Comparison of ENCODE assay signal across 8 cellular contexts in genomic region chr14:90235179-90235976, GRCh38. TPM values are rescaled to one million over a fixed set of nuclear protein-coding genes. Genes with fewer than 3 reads are reported as not detected.
DNase-seq lines count a peak whose midpoint lies in the region; ATAC-seq lines count a peak whose summit lies in the region.

No MANE protein-coding gene starts in this region.

- intact Hi-C loops in left ventricle myocardium superior (cut with micrococcal nuclease) = loop anchor here (5.0 kb wide), 1 partner anchor 263 kb away; no protein-coding TSS in a partner anchor
- intact Hi-C loops in sciatic nerve (cut with DNase I) = no loop called here

- peak; percentile 46 for DNase-seq in COR-L47 (lab: John Stamatoyannopoulos, UW)
- peak; percentile 72 to 85 (median 77) for DNase-seq in NCI-H1417 (lab: John Stamatoyannopoulos, UW)
- peak; percentile 3 for DNase-seq in SKM-1 (lab: John Stamatoyannopoulos, UW; ENCODE audit: unreplicated experiment)
- peak; percentile 30 for DNase-seq in activated naive CD8-positive, alpha-beta T cell treated with anti-CD3 and anti-CD28 coated beads, Interleukin-2, amount 50 U/mL, for 16 hours (ENCODE audit: low read depth, low spot score)
- DNase-seq in left ventricle myocardium superior = peak; percentile 71
- peak; percentile 70 for DNase-seq in sciatic nerve (ENCODE audit: low spot score)
- no peak for DNase-seq in middle frontal gyrus (ENCODE audit: extremely low spot score, low spot score)

- ATAC-seq in GM21619 (IDR thresholded peaks at IDR 0.05; ENCODE audit: unreplicated experiment) (peak; percentile 64), left ventricle myocardium superior (peak; percentile 83), sciatic nerve (peak; percentile 34)

RNA-seq across cellular contexts. Expression of gene PSMC1, which starts 21.0 kb away (rescaled TPM):
- total RNA-seq in left ventricle myocardium superior (122 TPM), sciatic nerve (82.9 TPM)
